1 cellular context compared by ENCODE assay signal in genomic region chr10:30553018-30553624, GRCh38.
TF ChIP-seq lines count a peak whose summit lies in the region.

No MANE protein-coding gene starts in this region.

TF ChIP-seq in K562, 482 proteins besides CTCF, POLR2A, EP300 and RAD21 (continued from another document and continues in another):
- TF ChIP-seq RCOR1 (IDR thresholded peaks at IDR 0.05; ENCODE audit: borderline replicate concordance in 1 of 2, low read depth in 2 of 2, low read length in 2 of 2) (peak; percentile 61 to 97; a peak in 3 of 4 replicates), PML (IDR thresholded peaks at IDR 0.05; ENCODE audit: low read length) (peak; percentile 74), ZNF785 (CRISPR knock-in tag; IDR thresholded peaks at IDR 0.05) (no peak), ATF6 (CRISPR knock-in tag; IDR thresholded peaks at IDR 0.05) (no peak), ZNF79 (CRISPR knock-in tag; IDR thresholded peaks at IDR 0.05; ENCODE audit: low read depth) (0 out of 2 replicates have a peak, but pooled peaks have one; percentile 15), ZBTB7A (IDR thresholded peaks at IDR 0.05; ENCODE audit: borderline replicate concordance, control insufficient read depth, low read depth, low read length) (peak; percentile 99), SMARCB1 (IDR thresholded peaks at IDR 0.05; ENCODE audit: insufficient read length, low read depth) (no peak), NFIC (IDR thresholded peaks at IDR 0.05) (peak; percentile 59), HMBOX1 (IDR thresholded peaks at IDR 0.05) (peak; percentile 96), ARID4B (CRISPR knock-in tag; IDR thresholded peaks at IDR 0.05) (no peak), ERF (CRISPR knock-in tag; IDR thresholded peaks at IDR 0.05) (no peak), TBP (optimal IDR thresholded peaks at IDR 0.05; ENCODE audit: low read depth, low read length) (peak; percentile 62), NUFIP1 (IDR thresholded peaks at IDR 0.05; ENCODE audit: partially characterized antibody) (no peak), USF2 (CRISPR knock-in tag; IDR thresholded peaks at IDR 0.05) (no peak), BCLAF1 (IDR thresholded peaks at IDR 0.05; ENCODE audit: borderline replicate concordance in 1 of 2, control insufficient read depth in 1 of 2, low read depth in 2 of 2, low read length in 1 of 2) (no peak), POLR3A (IDR thresholded peaks at IDR 0.05; ENCODE audit: borderline replicate concordance, extremely low read depth, insufficient read depth, insufficient read length) (no peak), E2F5 (CRISPR knock-in tag; IDR thresholded peaks at IDR 0.05) (no peak), NONO (IDR thresholded peaks at IDR 0.05; ENCODE audit: low read depth in 2 of 2, low read length in 1 of 2) (peak in 1 of 2 experiments; percentile 76; a peak in 2 of 4 replicates), MYBL2 (IDR thresholded peaks at IDR 0.05; ENCODE audit: low read depth) (no peak), MYBL2 (CRISPR knock-in tag; IDR thresholded peaks at IDR 0.05; ENCODE audit: borderline replicate concordance) (no peak), ZBTB40 (IDR thresholded peaks at IDR 0.05) (peak; percentile 64), ZBTB40 (CRISPR knock-in tag; IDR thresholded peaks at IDR 0.05) (no peak), SMARCE1 (IDR thresholded peaks at IDR 0.05) (no peak; the same call in none of the 2 replicates), MAFK (IDR thresholded peaks at IDR 0.05; ENCODE audit: low read length) (peak; percentile 68), ZNF512 (tag; IDR thresholded peaks at IDR 0.05) (peak; percentile 63; the same call in 1 of the 2 replicates), ZNF740 (CRISPR knock-in tag; IDR thresholded peaks at IDR 0.05) (no peak), ZNF740 (tag; IDR thresholded peaks at IDR 0.05) (no peak; a peak in 1 of 4 replicates), DACH1 (IDR thresholded peaks at IDR 0.05; ENCODE audit: partially characterized antibody) (peak; percentile 56), SMARCA4 (IDR thresholded peaks at IDR 0.05) (peak; percentile 88), PHTF2 (CRISPR knock-in tag; IDR thresholded peaks at IDR 0.05) (no peak), POLR2G (IDR thresholded peaks at IDR 0.05; ENCODE audit: low read depth, low read length) (no peak), ILF3 (IDR thresholded peaks at IDR 0.05; ENCODE audit: borderline replicate concordance) (0 out of 2 replicates have a peak, but pooled peaks have one; percentile 14)
